ENCODE assay signal across 14 cellular contexts in genomic region chr11:48054994-48055291, GRCh38.
DNase-seq lines count a peak whose midpoint lies in the region; ATAC-seq and TF ChIP-seq lines count a peak whose summit lies in the region.
"Had no signal": no experiment of that assay in that cellular context is flagged by ENCODE, and none has a peak within 500 bp of the region (broad histone marks: within the 10 kb centered on the region; RNA-seq: fewer than 3 reads in every experiment).

No MANE protein-coding gene starts in this region.

- H3K36me3 Mint-ChIP-seq in activated CD8-positive, alpha-beta memory T cell treated with anti-CD3 and anti-CD28 coated beads, Interleukin-2, amount 10 ng/mL, durations not matched to agents 7 days and 5 days = peaks cover 18% of the 10 kb centered on the region

- H3K27ac Mint-ChIP-seq in activated CD8-positive, alpha-beta memory T cell treated with anti-CD3 and anti-CD28 coated beads, Interleukin-2, amount 10 ng/mL, durations not matched to agents 7 days and 5 days = peak overlapping the region; percentile 94

- CTCF ChIA-PET in activated CD8-positive, alpha-beta memory T cell treated with anti-CD3 and anti-CD28 coated beads, Interleukin-2, amount 10 ng/mL, durations not matched to agents 7 days and 5 days (lab: Charles Lee) = interaction anchor here (0.7 to 8.1 kb wide), 8 partner anchors 9 to 121 kb away, joined by 3 to 65 read pairs (median 14); no protein-coding TSS in a partner anchor

- peak overlapping the region; percentile 65 for H3K4me3 Mint-ChIP-seq in activated CD8-positive, alpha-beta memory T cell treated with anti-CD3 and anti-CD28 coated beads, Interleukin-2, amount 10 ng/mL, durations not matched to agents 7 days and 5 days

- H3K9me3 ChIP-seq in OCI-LY3 (ENCODE audit: insufficient read depth, low read length) (no peaks in the 10 kb centered on the region), spleen (no peaks in the 10 kb centered on the region), MG63 (no peaks in the 10 kb centered on the region)

- H3K27me3 ChIP-seq in OCI-LY3 (ENCODE audit: low read depth, low read length) (no peaks in the 10 kb centered on the region), dorsolateral prefrontal cortex (no peaks in the 10 kb centered on the region), spleen (replicated peaks in 1 of 7) (no peaks in the 10 kb centered on the region), MG63 (no peaks in the 10 kb centered on the region)

- no peak for TF ChIP-seq POLR2A in spleen (IDR thresholded peaks at IDR 0.05)

- H3K4me1 Mint-ChIP-seq in activated CD8-positive, alpha-beta memory T cell treated with anti-CD3 and anti-CD28 coated beads, Interleukin-2, amount 10 ng/mL, durations not matched to agents 7 days and 5 days = peaks cover 85% of the 10 kb centered on the region

- 93 to 100% (median 100%) methylated on average over 1 of the region's 1 CpG for WGBS in spleen, 5 donors

- no peak overlapping the region for H3K4me3 ChIP-seq in OCI-LY3 (ENCODE audit: low read length)
- H3K4me3 ChIP-seq in dorsolateral prefrontal cortex = no peak overlapping the region
- H3K4me3 ChIP-seq in spleen = peak overlapping the region in 1 of 8 donors; percentile 55
- no peak overlapping the region for H3K4me3 ChIP-seq in MG63
- H3K4me3 ChIP-seq: lung had no signal

- H3K9me3 Mint-ChIP-seq in activated CD8-positive, alpha-beta memory T cell treated with anti-CD3 and anti-CD28 coated beads, Interleukin-2, amount 10 ng/mL, durations not matched to agents 7 days and 5 days (ENCODE audit: low read depth) = no peaks in the 10 kb centered on the region

- no peak for DNase-seq in activated CD8-positive, alpha-beta memory T cell treated with anti-CD3 and anti-CD28 coated beads, Interleukin-2, amount 10 ng/mL, durations not matched to agents 7 days and 5 days
- no peak for DNase-seq in activated CD8-positive, alpha-beta memory T cell treated with anti-CD3 and anti-CD28 coated beads for 24 hours
- DNase-seq in dorsolateral prefrontal cortex = no peak
- no peak for DNase-seq in spleen
- DNase-seq in NCI-H1436 (lab: John Stamatoyannopoulos, UW) = no peak
- no peak for DNase-seq in MG63
- no peak for DNase-seq in left colon
- DNase-seq: activated CD8-positive, alpha-beta memory T cell treated with anti-CD3 and anti-CD28 coated beads, Interleukin-2, amount 50 U/mL, for 4 hours; anterior cingulate cortex; NCI-H187; NCI-H69; occipital lobe had no signal

- H3K36me3 ChIP-seq in OCI-LY3 (replicated peaks; ENCODE audit: low read depth, low read length) (peaks cover 12% of the 10 kb centered on the region), spleen (no peaks in the 10 kb centered on the region), MG63 (peaks cover 3% of the 10 kb centered on the region)

- peaks cover 86% of the 10 kb centered on the region for H4K20me1 ChIP-seq in OCI-LY3 (ENCODE audit: insufficient read depth, low read length)

- ATAC-seq in activated CD8-positive, alpha-beta memory T cell treated with anti-CD3 and anti-CD28 coated beads, Interleukin-2, amount 10 ng/mL, durations not matched to agents 7 days and 5 days = no peak
- no peak for ATAC-seq in left colon

- intact Hi-C loops in dorsolateral prefrontal cortex (cut with DNase I) = loop anchor here in 1 of 2 donors (10.0 kb wide), 1 partner anchor 210 kb away; the partner anchor contains the start of gene NUP160
- intact Hi-C loops in spleen (cut with DNase I; ENCODE audit: low total_unique reads) = no loop called here
- intact Hi-C loops in left colon (cut with DNase I, micrococcal nuclease) = no loop called here

- peaks cover 92% of the 10 kb centered on the region for H3K79me2 ChIP-seq in OCI-LY3 (ENCODE audit: low read length)

- no peak overlapping the region for H2AFZ ChIP-seq in OCI-LY3 (ENCODE audit: low read depth, low read length)

- H3K27ac ChIP-seq in OCI-LY3 (ENCODE audit: low read length) = no peak overlapping the region
- peak overlapping the region in 36 of 59 donors; percentile 4 to 78 (median 46) for H3K27ac ChIP-seq in dorsolateral prefrontal cortex
- H3K27ac ChIP-seq in spleen = peak overlapping the region; percentile 11 to 85 (median 52)

- H3K4me1 ChIP-seq in OCI-LY3 (ENCODE audit: low read length) (peaks cover 55% of the 10 kb centered on the region), spleen (peaks cover 60 to 95% (median 81%) of the 10 kb centered on the region in 6 donors)

- peak overlapping the region; percentile 36; the same call in 1 of the 2 replicates for H3K4me2 ChIP-seq in OCI-LY3 (ENCODE audit: low read length)

- TF ChIP-seq CTCF in OCI-LY3 (IDR thresholded peaks at IDR 0.05; ENCODE audit: low read depth, low read length) (no peak), dorsolateral prefrontal cortex (IDR thresholded peaks at IDR 0.05 in 54 of 56, conservative IDR thresholded peaks at IDR 0.05 in 2 of 56; ENCODE audit: low read depth in 1 of 56, partially characterized antibody in 56 of 56) (no peak), spleen (IDR thresholded peaks at IDR 0.05 in 8 of 11, conservative IDR thresholded peaks at IDR 0.05 in 3 of 11) (no peak)

- H3K9ac ChIP-seq in OCI-LY3 (ENCODE audit: low read length) = no peak overlapping the region

- H3K27me3 Mint-ChIP-seq in activated CD8-positive, alpha-beta memory T cell treated with anti-CD3 and anti-CD28 coated beads, Interleukin-2, amount 10 ng/mL, durations not matched to agents 7 days and 5 days = no peaks in the 10 kb centered on the region
